ENCODE assay signal across 3 cellular contexts in the genomic region with DNA sequence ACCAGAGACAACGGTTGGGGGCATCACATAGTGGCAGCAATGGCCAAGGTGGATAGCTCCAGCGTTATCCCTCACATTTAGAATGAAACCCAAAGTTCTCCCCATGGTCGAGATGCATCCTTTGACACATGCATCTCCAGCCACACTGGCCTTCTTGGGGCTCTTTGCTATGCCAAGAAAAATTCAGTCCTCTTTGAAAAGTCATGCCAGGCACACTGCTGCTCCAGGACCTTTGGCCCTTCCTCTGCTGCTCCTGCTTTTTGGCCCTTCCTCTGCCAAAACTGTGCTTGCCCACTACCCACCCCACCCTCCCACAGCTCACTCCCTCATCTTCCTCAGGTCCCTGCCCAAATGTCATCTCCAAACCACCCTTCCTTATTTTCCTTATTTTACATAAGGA.
"Had no signal": no experiment of that assay in that cellular context is flagged by ENCODE, and none has a peak within 500 bp of the region (broad histone marks: within the 10 kb centered on the region; RNA-seq: fewer than 3 reads in every experiment).

No MANE protein-coding gene starts in this region.

- DNase-seq: GDM1, GF-D8 had no signal

- H3K4me3 ChIP-seq: GM12878 had no signal
